In the genomic region with DNA sequence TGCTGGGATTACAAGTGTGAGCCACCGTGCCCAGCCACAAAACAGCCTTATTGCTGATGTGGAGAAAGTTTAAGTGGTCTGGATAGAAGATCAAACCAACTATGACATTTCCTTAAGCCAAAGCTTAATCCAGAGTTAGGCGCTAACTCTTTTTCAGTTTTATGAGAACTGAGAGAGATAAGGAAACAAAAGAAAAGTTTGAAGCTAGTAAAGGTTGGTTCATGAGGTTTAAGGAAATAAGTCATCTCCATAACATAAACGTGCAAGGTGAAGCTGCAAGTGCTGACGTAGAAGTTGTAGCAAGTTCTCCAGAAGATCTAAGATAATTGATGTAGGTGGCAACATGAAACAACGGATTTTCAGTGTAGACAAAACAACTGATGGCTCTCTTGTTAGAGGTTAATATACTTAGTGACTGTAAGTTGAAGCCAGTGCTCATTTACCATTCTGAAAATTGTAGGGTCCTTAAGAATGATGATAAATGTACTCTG, we compare ENCODE assay signal across 19 cellular contexts. TPM values are rescaled to one million over a fixed set of nuclear protein-coding genes. Genes with fewer than 3 reads are reported as not detected.
DNase-seq lines count a peak whose midpoint lies in the region; ATAC-seq and TF ChIP-seq lines count a peak whose summit lies in the region.
"Had no signal": no experiment of that assay in that cellular context is flagged by ENCODE, and none has a peak within 500 bp of the region (broad histone marks: within the 10 kb centered on the region; RNA-seq: fewer than 3 reads in every experiment).

No MANE protein-coding gene starts in this region.

- peak overlapping the region; percentile 52 for H3K27ac Mint-ChIP-seq in activated T-cell treated with anti-CD3 and anti-CD28 coated beads, Interleukin-2, amount 50 U/mL, for 24 hours
- peak overlapping the region; percentile 32 to 71 for H3K27ac Mint-ChIP-seq in effector memory CD8-positive, alpha-beta T cell
- H3K27ac Mint-ChIP-seq in nephron progenitor cell: peak overlapping the region; percentile 4

- DNase-seq in activated T-cell treated with anti-CD3 and anti-CD28 coated beads, Interleukin-2, amount 50 U/mL, for 24 hours: no peak
- DNase-seq in activated T-cell treated with anti-CD3 and anti-CD28 coated beads for 4 hours (no peak), nephron progenitor cell (no peak), foreskin keratinocyte (no peak), NCI-H1105 (lab: John Stamatoyannopoulos, UW) (no peak)
- no peak for DNase-seq in effector memory CD8-positive, alpha-beta T cell
- no peak for DNase-seq in activated effector memory CD4-positive, alpha-beta T cell treated with Interleukin-2 at 50 U/mL for 16 hours
- DNase-seq: BE2C; CD8-positive, alpha-beta memory T cell; DMS53; EL; KG1; NCI-H1694 treated with DMSO at 0.1 percent for 48 hours; NCI-H345; NCI-H524 treated with DMSO at 0.1 percent for 48 hours had no signal

- TF ChIP-seq CTCF in HEK293 (tag by site-specific recombination; IDR thresholded peaks at IDR 0.05): no peak
- TF ChIP-seq CTCF in nephron progenitor cell (IDR thresholded peaks at IDR 0.05): no peak
- no peak for TF ChIP-seq CTCF in foreskin keratinocyte (conservative IDR thresholded peaks at IDR 0.05)

- CTCF ChIA-PET in HEK293 (lab: Yijun Ruan, JAX): no interaction called here

- H3K9me3 Mint-ChIP-seq in activated T-cell treated with anti-CD3 and anti-CD28 coated beads, Interleukin-2, amount 50 U/mL, for 24 hours: no peaks in the 10 kb centered on the region
- H3K9me3 Mint-ChIP-seq in effector memory CD8-positive, alpha-beta T cell: no peaks in the 10 kb centered on the region
- peaks cover 5% of the 10 kb centered on the region for H3K9me3 Mint-ChIP-seq in nephron progenitor cell
- H3K9me3 Mint-ChIP-seq: CD8-positive, alpha-beta memory T cell had no signal

- H3K27me3 Mint-ChIP-seq in activated T-cell treated with anti-CD3 and anti-CD28 coated beads, Interleukin-2, amount 50 U/mL, for 24 hours: no peaks in the 10 kb centered on the region
- H3K27me3 Mint-ChIP-seq in effector memory CD8-positive, alpha-beta T cell: no peaks in the 10 kb centered on the region
- H3K27me3 Mint-ChIP-seq in nephron progenitor cell (ENCODE audit: low read depth, poor library complexity): no peaks in the 10 kb centered on the region
- H3K27me3 Mint-ChIP-seq: CD8-positive, alpha-beta memory T cell had no signal

- POLR2A ChIA-PET in HEK293 (lab: Yijun Ruan, JAX): no interaction called here

- H3K27me3 ChIP-seq in foreskin keratinocyte: no peaks in the 10 kb centered on the region
- H3K27me3 ChIP-seq: BE2C, SJSA1 had no signal

- no peak for ATAC-seq in effector memory CD8-positive, alpha-beta T cell (replicated peaks)
- no peak for ATAC-seq in foreskin keratinocyte
- ATAC-seq: GM12878, HepG2 had no signal

- H3K4me1 ChIP-seq in HEK293 (ENCODE audit: control insufficient read depth, insufficient read depth, low read length) (peaks cover 7% of the 10 kb centered on the region; the same call in 1 of the 2 replicates), foreskin keratinocyte (peaks cover 9% of the 10 kb centered on the region)
- H3K4me1 ChIP-seq: SJSA1 had no signal

- no peak overlapping the region for H3K4me3 Mint-ChIP-seq in activated T-cell treated with anti-CD3 and anti-CD28 coated beads, Interleukin-2, amount 50 U/mL, for 24 hours
- no peak overlapping the region for H3K4me3 Mint-ChIP-seq in effector memory CD8-positive, alpha-beta T cell
- no peak overlapping the region for H3K4me3 Mint-ChIP-seq in nephron progenitor cell
- H3K4me3 Mint-ChIP-seq: CD8-positive, alpha-beta memory T cell had no signal

- no peak overlapping the region for H3K4me3 ChIP-seq in HEK293 (ENCODE audit: low read depth, low read length)
- H3K4me3 ChIP-seq: GM12878, SJSA1 had no signal

- peaks cover 56% of the 10 kb centered on the region for H3K4me1 Mint-ChIP-seq in activated T-cell treated with anti-CD3 and anti-CD28 coated beads, Interleukin-2, amount 50 U/mL, for 24 hours (ENCODE audit: low read depth)
- H3K4me1 Mint-ChIP-seq in effector memory CD8-positive, alpha-beta T cell (ENCODE audit: low read depth in 2 of 2): peaks cover 22 to 52% of the 10 kb centered on the region in 2 donors
- H3K4me1 Mint-ChIP-seq in nephron progenitor cell: no peaks in the 10 kb centered on the region

- peaks cover 84% of the 10 kb centered on the region for H3K36me3 Mint-ChIP-seq in activated T-cell treated with anti-CD3 and anti-CD28 coated beads, Interleukin-2, amount 50 U/mL, for 24 hours (ENCODE audit: low read depth)
- peaks cover 75% of the 10 kb centered on the region for H3K36me3 Mint-ChIP-seq in effector memory CD8-positive, alpha-beta T cell (ENCODE audit: insufficient read depth)
- H3K36me3 Mint-ChIP-seq in nephron progenitor cell (ENCODE audit: low read depth): peaks cover 75% of the 10 kb centered on the region

- peaks cover 15 to 46% of the 10 kb centered on the region in 2 experiments for H3K36me3 ChIP-seq in HEK293 (ENCODE audit: control insufficient read depth in 2 of 2, insufficient read depth in 1 of 2, low read length in 2 of 2)

- H3K9me3 ChIP-seq in HEK293 (ENCODE audit: control insufficient read depth, insufficient read depth, low read depth, low read length): no peaks in the 10 kb centered on the region
- H3K9me3 ChIP-seq: BE2C, SJSA1 had no signal

- H3K27ac ChIP-seq in HEK293 (ENCODE audit: extremely low read depth, low read depth, low read length) (peak overlapping the region; percentile 22; the same call in 1 of the 2 replicates), foreskin keratinocyte (no peak overlapping the region)
- H3K27ac ChIP-seq: SJSA1 had no signal

TF ChIP-seq in HEK293, 187 proteins besides CTCF, POLR2A, EP300 and RAD21:
- TF ChIP-seq FEZF1 (tag by site-specific recombination; IDR thresholded peaks at IDR 0.05) (peak; percentile 78), ZNF670 (tag by site-specific recombination; IDR thresholded peaks at IDR 0.05; ENCODE audit: low read depth) (no peak), ZNF600 (tag by site-specific recombination; IDR thresholded peaks at IDR 0.05) (0 out of 2 replicates have a peak, but pooled peaks have one; percentile 13), ZNF302 (tag by site-specific recombination; IDR thresholded peaks at IDR 0.05; ENCODE audit: low read depth) (no peak), SP7 (tag by site-specific recombination; IDR thresholded peaks at IDR 0.05) (peak; percentile 49; the same call in 1 of the 2 replicates)
- TF ChIP-seq, protein P1, sequence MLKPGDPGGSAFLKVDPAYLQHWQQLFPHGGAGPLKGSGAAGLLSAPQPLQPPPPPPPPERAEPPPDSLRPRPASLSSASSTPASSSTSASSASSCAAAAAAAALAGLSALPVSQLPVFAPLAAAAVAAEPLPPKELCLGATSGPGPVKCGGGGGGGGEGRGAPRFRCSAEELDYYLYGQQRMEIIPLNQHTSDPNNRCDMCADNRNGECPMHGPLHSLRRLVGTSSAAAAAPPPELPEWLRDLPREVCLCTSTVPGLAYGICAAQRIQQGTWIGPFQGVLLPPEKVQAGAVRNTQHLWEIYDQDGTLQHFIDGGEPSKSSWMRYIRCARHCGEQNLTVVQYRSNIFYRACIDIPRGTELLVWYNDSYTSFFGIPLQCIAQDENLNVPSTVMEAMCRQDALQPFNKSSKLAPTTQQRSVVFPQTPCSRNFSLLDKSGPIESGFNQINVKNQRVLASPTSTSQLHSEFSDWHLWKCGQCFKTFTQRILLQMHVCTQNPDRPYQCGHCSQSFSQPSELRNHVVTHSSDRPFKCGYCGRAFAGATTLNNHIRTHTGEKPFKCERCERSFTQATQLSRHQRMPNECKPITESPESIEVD (tag by site-specific recombination; IDR thresholded peaks at IDR 0.05): peak; percentile 63

RNA-seq across cellular contexts. Expression of a gene that starts 41.6 kb away (rescaled TPM):
- total RNA-seq in foreskin keratinocyte: 43.6 and 45.8 TPM in 2 replicates
- 14.0 TPM in 2 replicates for polyA plus RNA-seq in foreskin keratinocyte
